14 cellular contexts compared by ENCODE assay signal in genomic region chr2:84799772-84800171, GRCh38.
DNase-seq lines count a peak whose midpoint lies in the region; ATAC-seq and TF ChIP-seq lines count a peak whose summit lies in the region.
"Had no signal": no experiment of that assay in that cellular context is flagged by ENCODE, and none has a peak within 500 bp of the region (broad histone marks: within the 10 kb centered on the region; RNA-seq: fewer than 3 reads in every experiment).

No MANE protein-coding gene starts in this region.

- H3K27me3 ChIP-seq in GM23338 (ENCODE audit: insufficient read depth) (no peaks in the 10 kb centered on the region; the same call in 1 of the 2 replicates), MM.1S (replicated peaks; ENCODE audit: insufficient read depth, low read length) (no peaks in the 10 kb centered on the region), neural progenitor cell (no peaks in the 10 kb centered on the region)
- H3K27me3 ChIP-seq: suprapubic skin had no signal

- no peak for TF ChIP-seq CTCF in GM23338 (conservative IDR thresholded peaks at IDR 0.05; ENCODE audit: low read depth in 2 of 2)
- no peak for TF ChIP-seq CTCF in MM.1S (IDR thresholded peaks at IDR 0.05; ENCODE audit: low read length)
- no peak for TF ChIP-seq CTCF in neural progenitor cell (IDR thresholded peaks at IDR 0.05)
- TF ChIP-seq CTCF in activated CD8-positive, alpha-beta T cell treated with anti-CD3 and anti-CD28 coated beads for 36 hours (IDR thresholded peaks at IDR 0.05) = no peak

- no peaks in the 10 kb centered on the region for H3K79me2 ChIP-seq in GM23338 (replicated peaks; ENCODE audit: insufficient read depth)
- H3K79me2 ChIP-seq in MM.1S (ENCODE audit: low read length) = no peaks in the 10 kb centered on the region
- H3K79me2 ChIP-seq in neural progenitor cell (ENCODE audit: low read depth) = no peaks in the 10 kb centered on the region

- no peaks in the 10 kb centered on the region for H3K9me3 ChIP-seq in MM.1S (replicated peaks; ENCODE audit: insufficient read depth, low read length)
- H3K9me3 ChIP-seq in neural progenitor cell (ENCODE audit: low read depth) = no peaks in the 10 kb centered on the region
- H3K9me3 ChIP-seq: suprapubic skin had no signal

- no peaks in the 10 kb centered on the region for H3K36me3 Mint-ChIP-seq in activated T-cell treated with anti-CD3 and anti-CD28 coated beads, Interleukin-2, amount 50 U/mL, for 24 hours (ENCODE audit: low read depth)
- H3K36me3 Mint-ChIP-seq in GM23338 (ENCODE audit: low read depth) = no peaks in the 10 kb centered on the region
- H3K36me3 Mint-ChIP-seq in neural progenitor cell = no peaks in the 10 kb centered on the region
- peaks cover 5% of the 10 kb centered on the region for H3K36me3 Mint-ChIP-seq in activated CD8-positive, alpha-beta T cell treated with anti-CD3 and anti-CD28 coated beads for 36 hours (ENCODE audit: low read depth)

- H3K27me3 Mint-ChIP-seq in activated T-cell treated with anti-CD3 and anti-CD28 coated beads, Interleukin-2, amount 50 U/mL, for 24 hours = no peaks in the 10 kb centered on the region
- H3K27me3 Mint-ChIP-seq in GM23338 (ENCODE audit: insufficient read depth, low read depth, poor library complexity) = peaks cover 7% of the 10 kb centered on the region
- no peaks in the 10 kb centered on the region for H3K27me3 Mint-ChIP-seq in neural progenitor cell (ENCODE audit: insufficient read depth, low read depth)
- H3K27me3 Mint-ChIP-seq in activated CD8-positive, alpha-beta T cell treated with anti-CD3 and anti-CD28 coated beads for 36 hours = no peaks in the 10 kb centered on the region

- H3K36me3 ChIP-seq in GM23338 (ENCODE audit: insufficient read depth) = no peaks in the 10 kb centered on the region
- H3K36me3 ChIP-seq in MM.1S (replicated peaks; ENCODE audit: insufficient read depth, low read length) = no peaks in the 10 kb centered on the region
- no peaks in the 10 kb centered on the region for H3K36me3 ChIP-seq in neural progenitor cell
- H3K36me3 ChIP-seq: suprapubic skin had no signal

- H3K27ac Mint-ChIP-seq in activated T-cell treated with anti-CD3 and anti-CD28 coated beads, Interleukin-2, amount 50 U/mL, for 24 hours = peak overlapping the region; percentile 1
- H3K27ac Mint-ChIP-seq in GM23338 (peak overlapping the region; percentile 76), neural progenitor cell (no peak overlapping the region)
- H3K27ac Mint-ChIP-seq in activated CD8-positive, alpha-beta T cell treated with anti-CD3 and anti-CD28 coated beads for 36 hours = no peak overlapping the region
- H3K27ac Mint-ChIP-seq: endodermal cell had no signal

- H3K9me2 ChIP-seq in GM23338 (ENCODE audit: insufficient read depth) (peaks cover 3% of the 10 kb centered on the region; the same call in 1 of the 2 replicates), MM.1S (replicated peaks; ENCODE audit: insufficient read depth, low read length) (no peaks in the 10 kb centered on the region)

- H3F3A ChIP-seq in GM23338 (replicated peaks; ENCODE audit: low read depth) (0 out of 2 replicates have a peak, but pooled peaks cover 8% of the 10 kb centered on the region), MM.1S (ENCODE audit: insufficient read depth, low read length) (peaks cover 10% of the 10 kb centered on the region), neural progenitor cell (ENCODE audit: low read depth) (no peaks in the 10 kb centered on the region)

- ATAC-seq in GM23338 = peak; percentile 66
- no peak for ATAC-seq in activated CD8-positive, alpha-beta T cell treated with anti-CD3 and anti-CD28 coated beads for 36 hours

- H3K9ac ChIP-seq in MM.1S (ENCODE audit: low read length) (no peak overlapping the region), neural progenitor cell (no peak overlapping the region)

- CTCF ChIA-PET in activated CD8-positive, alpha-beta T cell treated with anti-CD3 and anti-CD28 coated beads for 36 hours (lab: Charles Lee) = no interaction called here

- POLR2A ChIA-PET in activated CD8-positive, alpha-beta T cell treated with anti-CD3 and anti-CD28 coated beads for 36 hours (lab: Charles Lee) = no interaction called here

- intact Hi-C loops in activated CD8-positive, alpha-beta T cell treated with anti-CD3 and anti-CD28 coated beads for 36 hours (cut with micrococcal nuclease) = no loop called here

- peaks cover 13% of the 10 kb centered on the region for H3K4me1 ChIP-seq in GM23338 (ENCODE audit: insufficient read depth)
- H3K4me1 ChIP-seq in MM.1S (ENCODE audit: low read length) = peaks cover 25% of the 10 kb centered on the region
- no peaks in the 10 kb centered on the region for H3K4me1 ChIP-seq in neural progenitor cell
- H3K4me1 ChIP-seq: suprapubic skin had no signal

- H3K9me3 Mint-ChIP-seq in activated T-cell treated with anti-CD3 and anti-CD28 coated beads, Interleukin-2, amount 50 U/mL, for 24 hours = peaks cover 5% of the 10 kb centered on the region
- H3K9me3 Mint-ChIP-seq in GM23338 (peaks cover 5% of the 10 kb centered on the region; the same call in 1 of the 3 replicates), neural progenitor cell (peaks cover 5% of the 10 kb centered on the region)
- H3K9me3 Mint-ChIP-seq in activated CD8-positive, alpha-beta T cell treated with anti-CD3 and anti-CD28 coated beads for 36 hours = peaks cover 13% of the 10 kb centered on the region
- H3K9me3 Mint-ChIP-seq: endodermal cell had no signal

- H4K20me1 ChIP-seq in GM23338 (replicated peaks; ENCODE audit: insufficient read depth) (no peaks in the 10 kb centered on the region), MM.1S (ENCODE audit: insufficient read depth, low read length) (no peaks in the 10 kb centered on the region), neural progenitor cell (ENCODE audit: low read depth) (no peaks in the 10 kb centered on the region)

- H2AFZ ChIP-seq in GM23338 (peak overlapping the region; percentile 83), MM.1S (ENCODE audit: low read length) (peak overlapping the region; percentile 20), neural progenitor cell (replicated peaks) (peak overlapping the region; percentile 17)

- H3K4me1 Mint-ChIP-seq in activated T-cell treated with anti-CD3 and anti-CD28 coated beads, Interleukin-2, amount 50 U/mL, for 24 hours (ENCODE audit: low read depth) = peaks cover 24% of the 10 kb centered on the region
- peaks cover 18% of the 10 kb centered on the region for H3K4me1 Mint-ChIP-seq in GM23338
- H3K4me1 Mint-ChIP-seq in neural progenitor cell = peaks cover 14% of the 10 kb centered on the region
- H3K4me1 Mint-ChIP-seq in activated CD8-positive, alpha-beta T cell treated with anti-CD3 and anti-CD28 coated beads for 36 hours (ENCODE audit: low read depth) = peaks cover 15% of the 10 kb centered on the region
- H3K4me1 Mint-ChIP-seq: endodermal cell had no signal

- no peak for DNase-seq in activated T-cell treated with anti-CD3 and anti-CD28 coated beads, Interleukin-2, amount 50 U/mL, for 24 hours
- DNase-seq in activated T-cell treated with anti-CD3 and anti-CD28 coated beads, Interleukin-2, amount 50 U/mL, for 48 hours = no peak
- DNase-seq in GM23338 (ENCODE audit: low spot score) (no peak), MM.1S (no peak), neural progenitor cell (ENCODE audit: low spot score) (no peak), NCI-H1436 treated with DMSO at 0.1 percent for 48 hours (lab: John Stamatoyannopoulos, UW) (no peak), cerebellar nuclear complex (lab: John Stamatoyannopoulos, UW) (no peak)
- DNase-seq in activated CD8-positive, alpha-beta T cell treated with anti-CD3 and anti-CD28 coated beads for 36 hours = no peak
- DNase-seq: endodermal cell, NCI-H2029, NCI-H510A, OCI-M1 had no signal

- H3K4me2 ChIP-seq in GM23338 (peak overlapping the region; percentile 73), MM.1S (ENCODE audit: low read depth, low read length) (peak overlapping the region; percentile 66), neural progenitor cell (no peak overlapping the region)

- no peak overlapping the region for H3K4me3 Mint-ChIP-seq in activated T-cell treated with anti-CD3 and anti-CD28 coated beads, Interleukin-2, amount 50 U/mL, for 24 hours
- H3K4me3 Mint-ChIP-seq in GM23338 = peak overlapping the region; percentile 10; the same call in 1 of the 3 replicates
- no peak overlapping the region for H3K4me3 Mint-ChIP-seq in neural progenitor cell
- no peak overlapping the region for H3K4me3 Mint-ChIP-seq in activated CD8-positive, alpha-beta T cell treated with anti-CD3 and anti-CD28 coated beads for 36 hours
- H3K4me3 Mint-ChIP-seq: endodermal cell had no signal

- H3K27ac ChIP-seq in GM23338 (ENCODE audit: low read depth) (peak overlapping the region; percentile 74), MM.1S (ENCODE audit: low read length) (peak overlapping the region; percentile 42; the same call in 1 of the 2 replicates), neural progenitor cell (no peak overlapping the region)
- H3K27ac ChIP-seq: suprapubic skin had no signal

- peak overlapping the region; percentile 35 for H3K4me3 ChIP-seq in GM23338
- H3K4me3 ChIP-seq in MM.1S (ENCODE audit: low read length) = no peak overlapping the region
- H3K4me3 ChIP-seq in neural progenitor cell = no peak overlapping the region
- H3K4me3 ChIP-seq: lung, suprapubic skin had no signal

TF ChIP-seq in GM23338, 12 proteins besides CTCF, POLR2A, EP300 and RAD21 (continues in another document):
- TF ChIP-seq ZNF331 (CRISPR knock-in tag; IDR thresholded peaks at IDR 0.05; ENCODE audit: low read depth) (no peak), CREB1 (CRISPR knock-in tag; IDR thresholded peaks at IDR 0.05; ENCODE audit: low read depth) (no peak), REST (IDR thresholded peaks at IDR 0.05; ENCODE audit: unreplicated experiment) (no peak)

Comparison
In these comparisons a context has a peak if more than half of its experiments do, and no peak if none do; other contexts are left out.
1. H3K27ac Mint-ChIP-seq: peak in activated T-cell treated with anti-CD3 and anti-CD28 coated beads, Interleukin-2, amount 50 U/mL, for 24 hours (single experiment) and GM23338 (single experiment); none in neural progenitor cell (single experiment) and activated CD8-positive, alpha-beta T cell treated with anti-CD3 and anti-CD28 coated beads for 36 hours (single experiment).
2. H2AFZ ChIP-seq: peak in every context shown above with its lines; median percentile 83 in GM23338; 20 in MM.1S; 17 in neural progenitor cell.